ENCODE assay signal across 14 cellular contexts in the genomic region with DNA sequence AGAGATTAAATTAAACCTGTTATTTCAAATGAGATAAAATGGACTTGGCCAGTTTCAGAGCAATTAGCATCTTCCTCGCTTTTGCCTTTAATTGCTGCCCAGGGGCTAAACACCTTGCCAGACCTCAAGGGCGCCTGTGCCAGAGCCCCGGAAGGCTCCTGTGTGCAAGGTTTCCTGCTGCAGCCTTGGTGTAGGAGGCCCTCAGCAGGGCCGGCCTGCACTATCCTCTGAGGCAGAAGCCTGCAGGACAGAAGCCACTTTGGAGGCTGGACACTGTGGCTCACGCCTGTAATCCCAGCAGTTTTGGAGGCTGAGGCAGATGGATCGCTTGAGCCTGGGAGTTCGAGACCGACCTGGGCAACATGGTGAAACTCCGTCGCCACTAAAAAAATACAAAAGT.
A peak's percentile ranks its signal among the peaks of the same experiment; 100 is the strongest.
DNase-seq lines count a peak whose midpoint lies in the region; ATAC-seq and TF ChIP-seq lines count a peak whose summit lies in the region.
"Had no signal": no experiment of that assay in that cellular context is flagged by ENCODE, and none has a peak within 500 bp of the region (broad histone marks: within the 10 kb centered on the region; RNA-seq: fewer than 3 reads in every experiment).

No MANE protein-coding gene starts in this region.

- no peaks in the 10 kb centered on the region for H3K27me3 ChIP-seq in BLaER1 treated with 17β-estradiol and CSF1 and Interleukin-3, amounts not matched to agents 10 nM and 100 nM
- H3K27me3 ChIP-seq in esophagus muscularis mucosa (no peaks in the 10 kb centered on the region), sigmoid colon (no peaks in the 10 kb centered on the region)
- H3K27me3 ChIP-seq: Peyer's patch had no signal

- ATAC-seq in GM18868 (IDR thresholded peaks at IDR 0.05; ENCODE audit: unreplicated experiment) = no peak
- ATAC-seq: K562 had no signal

- H3K27ac ChIP-seq in BLaER1 treated with 17β-estradiol and CSF1 and Interleukin-3, amounts not matched to agents 10 nM and 100 nM = no peak overlapping the region
- peak overlapping the region; percentile 6 to 80 (median 79) for H3K27ac ChIP-seq in esophagus muscularis mucosa (replicated peaks in 1 of 4)
- H3K27ac ChIP-seq in sigmoid colon = peak overlapping the region; percentile 76 to 89 (median 84)

- DNase-seq in NCI-H1417 (lab: John Stamatoyannopoulos, UW) = peak in 2 of 3 experiments; percentile 71 to 94
- no peak for DNase-seq in NCI-H1417 treated with DMSO at 0.1 percent for 48 hours (lab: John Stamatoyannopoulos, UW)
- no peak for DNase-seq in esophagus muscularis mucosa (ENCODE audit: extremely low spot score)
- no peak for DNase-seq in sigmoid colon
- no peak for DNase-seq in GM19240 (ENCODE audit: insufficient read length, low spot score)
- DNase-seq in nucleus accumbens (lab: John Stamatoyannopoulos, UW) = no peak
- DNase-seq: 8988T; HFFc6; NCI-H2029; NK-92 treated with Interleukin-12 subunit alpha and Interleukin-12 subunit beta, amount 100 ng/mL, for 24 hours had no signal

- H3K4me2 ChIP-seq in BLaER1 treated with 17β-estradiol and CSF1 and Interleukin-3, amounts not matched to agents 10 nM and 100 nM = peak overlapping the region in 8 of 11 experiments; percentile 32 to 95 (median 78); a peak in 16 of 22 replicates

- peaks cover 0 to 9% (median 0%) of the 10 kb centered on the region in 11 experiments; a peak in 3 of 22 replicates for H3K9me3 ChIP-seq in BLaER1 treated with 17β-estradiol and CSF1 and Interleukin-3, amounts not matched to agents 10 nM and 100 nM (replicated peaks in 1 of 11)
- H3K9me3 ChIP-seq in esophagus muscularis mucosa = no peaks in the 10 kb centered on the region
- no peaks in the 10 kb centered on the region for H3K9me3 ChIP-seq in sigmoid colon
- H3K9me3 ChIP-seq: Peyer's patch had no signal

- TF ChIP-seq POLR2A in esophagus muscularis mucosa (IDR thresholded peaks at IDR 0.05; ENCODE audit: low read depth) = no peak
- TF ChIP-seq POLR2A in sigmoid colon (IDR thresholded peaks at IDR 0.05) = no peak

- intact Hi-C loops in esophagus muscularis mucosa (cut with DNase I) (no loop called here), sigmoid colon (cut with DNase I) (no loop called here)

- TF ChIP-seq EP300 in esophagus muscularis mucosa (IDR thresholded peaks at IDR 0.05) (no peak), sigmoid colon (IDR thresholded peaks at IDR 0.05) (no peak)

- H3K36me3 ChIP-seq in BLaER1 treated with 17β-estradiol and CSF1 and Interleukin-3, amounts not matched to agents 10 nM and 100 nM = peaks cover 0 to 6% (median 0%) of the 10 kb centered on the region in 11 experiments; a peak in 2 of 22 replicates
- H3K36me3 ChIP-seq in esophagus muscularis mucosa = no peaks in the 10 kb centered on the region
- H3K36me3 ChIP-seq in sigmoid colon = no peaks in the 10 kb centered on the region
- H3K36me3 ChIP-seq: Peyer's patch had no signal

- no peak overlapping the region for H3K4me3 ChIP-seq in BLaER1 treated with 17β-estradiol and CSF1 and Interleukin-3, amounts not matched to agents 10 nM and 100 nM
- H3K4me3 ChIP-seq in esophagus muscularis mucosa (no peak overlapping the region), sigmoid colon (no peak overlapping the region)
- H3K4me3 ChIP-seq: K562, Peyer's patch had no signal

- peaks cover 43 to 86% (median 80%) of the 10 kb centered on the region in 10 experiments for H3K4me1 ChIP-seq in BLaER1 treated with 17β-estradiol and CSF1 and Interleukin-3, amounts not matched to agents 10 nM and 100 nM
- H3K4me1 ChIP-seq in esophagus muscularis mucosa (peaks cover 26 to 77% (median 68%) of the 10 kb centered on the region in 4 donors), sigmoid colon (peaks cover 0 to 84% (median 58%) of the 10 kb centered on the region in 4 donors)
- H3K4me1 ChIP-seq: Peyer's patch had no signal

- TF ChIP-seq CTCF in esophagus muscularis mucosa (IDR thresholded peaks at IDR 0.05) = no peak
- no peak for TF ChIP-seq CTCF in sigmoid colon (IDR thresholded peaks at IDR 0.05)

- peak overlapping the region in 1 of 11 experiments; percentile 46; a peak in 1 of 22 replicates for H3K9ac ChIP-seq in BLaER1 treated with 17β-estradiol and CSF1 and Interleukin-3, amounts not matched to agents 10 nM and 100 nM

- 92% methylated on average over 10 of the region's 10 CpGs for WGBS in esophagus muscularis mucosa
- WGBS in sigmoid colon, 2 donors = 94 to 97% methylated on average over 10 of the region's 10 CpGs

- no peaks in the 10 kb centered on the region for H4K20me1 ChIP-seq in BLaER1 treated with 17β-estradiol and CSF1 and Interleukin-3, amounts not matched to agents 10 nM and 100 nM

Comparison
In these comparisons a context has a peak if more than half of its experiments do, and no peak if none do; other contexts are left out.
1. DNase-seq: peak in NCI-H1417 (2 of 3); none in NCI-H1417 treated with DMSO at 0.1 percent for 48 hours (single experiment), esophagus muscularis mucosa (single experiment), sigmoid colon (single experiment), GM19240 (single experiment) and nucleus accumbens (0 of 56).
2. H3K27ac ChIP-seq: peak in esophagus muscularis mucosa (4 of 4) and sigmoid colon (4 of 4); none in BLaER1 treated with 17β-estradiol and CSF1 and Interleukin-3, amounts not matched to agents 10 nM and 100 nM (0 of 11).